27 cellular contexts compared by ENCODE assay signal in the genomic region with DNA sequence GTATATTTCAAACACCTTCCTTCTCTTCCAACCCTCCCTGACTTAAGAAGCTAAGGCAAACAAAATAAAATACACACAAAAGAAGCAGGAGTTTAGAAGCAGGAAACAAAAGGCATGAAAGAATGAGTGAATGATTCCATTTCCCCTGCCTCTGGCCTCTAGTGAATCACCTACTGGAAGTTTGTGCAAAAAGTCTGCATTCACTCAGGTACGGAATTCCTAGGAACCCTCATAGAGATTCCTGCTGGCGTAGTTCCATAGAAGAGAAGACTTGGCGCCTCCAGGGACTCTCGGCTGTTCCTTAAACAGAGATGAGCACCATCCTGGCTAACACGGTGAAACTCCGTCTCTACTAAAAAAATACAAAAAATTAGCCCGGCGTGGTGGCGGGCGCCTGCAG.
"Had no signal": no experiment of that assay in that cellular context is flagged by ENCODE, and none has a peak within 500 bp of the region (broad histone marks: within the 10 kb centered on the region; RNA-seq: fewer than 3 reads in every experiment).

No MANE protein-coding gene starts in this region.

- H3K9me3 ChIP-seq: esophagus squamous epithelium, gastrocnemius medialis, left ventricle myocardium inferior, sigmoid colon, stomach, suprapubic skin, tibial nerve, uterus had no signal

- H3K9me3 Mint-ChIP-seq: activated CD4-positive, alpha-beta T cell treated with anti-CD3 and anti-CD28 coated beads, Interleukin-2, amount 10 ng/mL, durations not matched to agents 7 days and 5 days; activated T-helper 1 cell treated with anti-CD3 and anti-CD28 coated beads, Interleukin-12 subunit alpha, Interleukin-12 subunit beta, Interleukin-2, Interleukin-4 antibody, amounts not matched to agents 30 ng/mL and 10 ng/mL and 1 ng/mL, durations not matched to agents 14 hours and 24 hours and 36 hours; central memory CD8-positive, alpha-beta T cell; stimulated activated memory B cell treated with anti-CD40 and anti-IgM and Interleukin-4, amounts not matched to agents 10 μg/mL and 1 μg/mL and 100 μg/mL, for 72 hours had no signal

- DNase-seq: activated CD4-positive, alpha-beta T cell treated with anti-CD3 and anti-CD28 coated beads, Interleukin-2, amount 10 ng/mL, durations not matched to agents 7 days and 5 days; activated CD8-positive, alpha-beta T cell treated with anti-CD3 and anti-CD28 coated beads, Interleukin-2, amount 10 ng/mL, durations not matched to agents 7 days and 5 days; activated gamma-delta T cell; activated naive CD4-positive, alpha-beta T cell treated with anti-CD3 and anti-CD28 coated beads, Interleukin-2, amount 50 U/mL, for 16 hours; aorta; brain microvascular endothelial cell; dorsolateral prefrontal cortex; esophagus squamous epithelium; gastrocnemius medialis; hippocampal formation; kidney glomerular epithelial cell; left ventricle myocardium inferior; occipital lobe; retina; sigmoid colon; stimulated activated CD4-positive, alpha-beta T cell treated with anti-CD3 and anti-CD28 coated beads, Interleukin-15, amount 100 ng/mL, for 24 hours; stomach; uterus had no signal

- H3K4me3 Mint-ChIP-seq: activated CD4-positive, alpha-beta T cell treated with anti-CD3 and anti-CD28 coated beads, Interleukin-2, amount 10 ng/mL, durations not matched to agents 7 days and 5 days; activated T-helper 1 cell treated with anti-CD3 and anti-CD28 coated beads, Interleukin-12 subunit alpha, Interleukin-12 subunit beta, Interleukin-2, Interleukin-4 antibody, amounts not matched to agents 30 ng/mL and 10 ng/mL and 1 ng/mL, durations not matched to agents 14 hours and 24 hours and 36 hours; neural crest cell; stimulated activated memory B cell treated with anti-CD40 and anti-IgM and Interleukin-4, amounts not matched to agents 10 μg/mL and 1 μg/mL and 100 μg/mL, for 72 hours had no signal

- H3K27me3 Mint-ChIP-seq: activated CD4-positive, alpha-beta T cell treated with anti-CD3 and anti-CD28 coated beads, Interleukin-2, amount 10 ng/mL, durations not matched to agents 7 days and 5 days; central memory CD8-positive, alpha-beta T cell; stimulated activated memory B cell treated with anti-CD40 and anti-IgM and Interleukin-4, amounts not matched to agents 10 μg/mL and 1 μg/mL and 100 μg/mL, for 72 hours had no signal

- H3K36me3 Mint-ChIP-seq: stimulated activated memory B cell treated with anti-CD40 and anti-IgM and Interleukin-4, amounts not matched to agents 10 μg/mL and 1 μg/mL and 100 μg/mL, for 72 hours had no signal

- ATAC-seq: activated CD4-positive, CD25-positive, alpha-beta regulatory T cell treated with anti-CD3 and anti-CD28 coated beads, Interleukin-2, amount 50 U/mL, for 24 hours; activated CD8-positive, alpha-beta T cell treated with anti-CD3 and anti-CD28 coated beads, Interleukin-2, amount 10 ng/mL, durations not matched to agents 7 days and 5 days; gastrocnemius medialis; stimulated activated memory B cell treated with anti-CD40 and anti-IgM and Interleukin-4, amounts not matched to agents 10 μg/mL and 1 μg/mL and 100 μg/mL, for 72 hours had no signal

- H3K36me3 ChIP-seq: brain microvascular endothelial cell, esophagus squamous epithelium, gastrocnemius medialis, left ventricle myocardium inferior, sigmoid colon, stomach, suprapubic skin, tibial nerve, uterus had no signal

- H3K27ac ChIP-seq: brain microvascular endothelial cell, suprapubic skin, tibial nerve, VCaP had no signal

- H3K4me1 ChIP-seq: uterus had no signal

- H3K4me3 ChIP-seq: dorsolateral prefrontal cortex, esophagus squamous epithelium, gastrocnemius medialis, left ventricle myocardium inferior, sigmoid colon, smooth muscle cell, stomach, suprapubic skin, tibial nerve, uterus had no signal

- H3K27me3 ChIP-seq: brain microvascular endothelial cell, esophagus squamous epithelium, gastrocnemius medialis, sigmoid colon, stomach, suprapubic skin, tibial nerve, uterus had no signal

- H3K27ac Mint-ChIP-seq: activated CD8-positive, alpha-beta T cell treated with anti-CD3 and anti-CD28 coated beads, Interleukin-2, amount 10 ng/mL, durations not matched to agents 7 days and 5 days; activated T-helper 1 cell treated with anti-CD3 and anti-CD28 coated beads, Interleukin-12 subunit alpha, Interleukin-12 subunit beta, Interleukin-2, Interleukin-4 antibody, amounts not matched to agents 30 ng/mL and 10 ng/mL and 1 ng/mL, durations not matched to agents 14 hours and 24 hours and 36 hours had no signal
